ENCODE assay signal across 21 cellular contexts in the genomic region with DNA sequence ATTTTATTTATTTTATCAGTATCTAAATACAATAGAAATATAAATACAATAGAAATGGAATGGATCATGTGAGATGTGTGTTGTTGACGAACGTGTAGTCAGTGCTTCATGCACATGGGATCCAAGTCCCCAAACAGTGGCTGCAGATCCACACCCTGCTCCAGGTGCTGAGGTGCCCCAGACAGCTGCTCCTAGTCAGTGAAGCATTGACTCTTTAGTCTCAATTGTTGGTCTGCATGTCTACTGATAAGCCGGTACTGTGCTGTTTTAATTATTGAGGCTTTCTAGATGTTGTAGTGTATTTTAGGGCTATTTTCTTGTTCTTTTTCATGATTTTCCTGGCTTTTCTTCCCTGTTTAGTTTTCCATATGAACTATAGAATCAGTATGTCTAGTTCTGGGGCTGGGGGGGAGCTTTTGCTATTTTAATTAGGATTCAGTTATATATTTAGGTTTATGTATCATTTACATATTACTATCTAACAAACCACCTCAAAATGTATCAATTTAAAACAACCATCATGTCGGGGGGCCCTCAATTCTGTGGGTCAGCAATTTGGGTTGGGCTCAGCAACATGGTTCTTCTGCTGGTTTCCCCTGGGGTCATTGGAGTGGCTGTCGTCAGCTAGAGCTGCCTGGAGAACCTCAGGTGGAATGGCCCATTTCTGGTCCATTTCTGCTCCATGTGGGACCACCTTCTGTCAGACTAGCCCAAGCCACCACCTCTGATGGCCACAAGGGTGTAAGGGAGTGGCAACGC.
DNase-seq lines count a peak whose midpoint lies in the region; ATAC-seq, FAIRE-seq and TF ChIP-seq lines count a peak whose summit lies in the region.
"Had no signal": no experiment of that assay in that cellular context is flagged by ENCODE, and none has a peak within 500 bp of the region (broad histone marks: within the 10 kb centered on the region; RNA-seq: fewer than 3 reads in every experiment).

No MANE protein-coding gene starts in this region.

- no peak for TF ChIP-seq EP300 in K562 (IDR thresholded peaks at IDR 0.05; ENCODE audit: low read length)

- no peak overlapping the region for H3K4me3 ChIP-seq in BLaER1 treated with 17β-estradiol and CSF1 and Interleukin-3, amounts not matched to agents 10 nM and 100 nM
- H3K4me3 ChIP-seq in Loucy (ENCODE audit: low read length, poor library complexity, severe bottlenecking) (no peak overlapping the region), K562 (no peak overlapping the region)

- CTCF ChIA-PET in K562 (lab: Yijun Ruan, JAX; ENCODE audit: low intra/inter-chr PET ratio), result no interaction called here

- peaks cover 2% of the 10 kb centered on the region for H3K9me1 ChIP-seq in K562 (ENCODE audit: control insufficient read depth, insufficient read depth, low read length)

- FAIRE-seq in K562 (lab: Jason Lieb, UNC), result peak; percentile 91
- FAIRE-seq: A204.1, GM19239, H54 had no signal

- peaks cover 30 to 70% (median 58%) of the 10 kb centered on the region in 10 experiments for H3K4me1 ChIP-seq in BLaER1 treated with 17β-estradiol and CSF1 and Interleukin-3, amounts not matched to agents 10 nM and 100 nM
- H3K4me1 ChIP-seq in Loucy (ENCODE audit: insufficient read depth, low read length, poor library complexity, severe bottlenecking) (peaks cover 9% of the 10 kb centered on the region), K562 (replicated peaks in 1 of 2; ENCODE audit: control insufficient read depth in 2 of 2, insufficient read depth in 2 of 2, low read length in 2 of 2) (peaks cover 11 to 49% of the 10 kb centered on the region in 2 experiments; a peak in 4 of 5 replicates)

- H3K9me3 Mint-ChIP-seq in activated CD4-positive, alpha-beta T cell treated with anti-CD3 and anti-CD28 coated beads, Interleukin-2, amount 10 ng/mL, durations not matched to agents 24 days and 14 days, result peaks cover 8% of the 10 kb centered on the region

- intact Hi-C loops in activated CD4-positive, alpha-beta T cell treated with anti-CD3 and anti-CD28 coated beads, Interleukin-2, amount 10 ng/mL, durations not matched to agents 24 days and 14 days (cut with micrococcal nuclease), result no loop called here
- intact Hi-C loops in K562 (cut with micrococcal nuclease), result no loop called here

- no peak overlapping the region for H3K4me3 Mint-ChIP-seq in activated CD4-positive, alpha-beta T cell treated with anti-CD3 and anti-CD28 coated beads, Interleukin-2, amount 10 ng/mL, durations not matched to agents 24 days and 14 days
- H3K4me3 Mint-ChIP-seq: CD14-positive monocyte had no signal

- POLR2A ChIA-PET in K562 (lab: Yijun Ruan, JAX), result interaction anchor here (0.7 kb wide), 2 partner anchors 123 to 221 kb away, joined by 3 to 4 read pairs; no protein-coding TSS in a partner anchor

- no peak overlapping the region for H2AFZ ChIP-seq in Loucy (ENCODE audit: low read length)
- H2AFZ ChIP-seq in K562 (ENCODE audit: low read depth, low read length), result no peak overlapping the region

- no peaks in the 10 kb centered on the region for H3K9me2 ChIP-seq in Loucy (replicated peaks; ENCODE audit: low read depth, low read length)

- no peak for TF ChIP-seq CTCF in Loucy (conservative IDR thresholded peaks at IDR 0.05; ENCODE audit: low read length)
- no peak for TF ChIP-seq CTCF in K562 (IDR thresholded peaks at IDR 0.05 in 2 of 3, conservative IDR thresholded peaks at IDR 0.05 in 1 of 3; ENCODE audit: insufficient read depth in 2 of 3, low read depth in 1 of 3, low read length in 3 of 3)
- no peak for TF ChIP-seq CTCF in GM20000 (IDR thresholded peaks at IDR 0.05; ENCODE audit: extremely low read depth, missing control alignments)

- peaks cover 0 to 44% (median 19%) of the 10 kb centered on the region in 11 experiments; a peak in 15 of 22 replicates for H3K36me3 ChIP-seq in BLaER1 treated with 17β-estradiol and CSF1 and Interleukin-3, amounts not matched to agents 10 nM and 100 nM
- no peaks in the 10 kb centered on the region; the same call in 1 of the 2 replicates for H3K36me3 ChIP-seq in Loucy (ENCODE audit: insufficient read depth, low read length)
- H3K36me3 ChIP-seq in K562 (ENCODE audit: control insufficient read depth, insufficient read depth, low read length), result peaks cover 13% of the 10 kb centered on the region; the same call in 2 of the 3 replicates

- ATAC-seq in K562 (peak; percentile 79), SK-N-SH treated with all-trans-retinoic acid at 6 μM for 48 hours (no peak)

- no peaks in the 10 kb centered on the region for H3K27me3 Mint-ChIP-seq in activated CD4-positive, alpha-beta T cell treated with anti-CD3 and anti-CD28 coated beads, Interleukin-2, amount 10 ng/mL, durations not matched to agents 24 days and 14 days

- H3K4me2 ChIP-seq in BLaER1 treated with 17β-estradiol and CSF1 and Interleukin-3, amounts not matched to agents 10 nM and 100 nM, result peak overlapping the region in 10 of 11 experiments; percentile 51 to 86 (median 74); a peak in 20 of 22 replicates
- H3K4me2 ChIP-seq in Loucy (ENCODE audit: low read depth, low read length, poor library complexity, severe bottlenecking) (peak overlapping the region; percentile 24), K562 (ENCODE audit: insufficient read depth, low read length) (no peak overlapping the region)

- BruUV-seq in K562 (replicated peaks; lab: Mats Ljungman, UMichigan), result no TSS peak

- no peak for TF ChIP-seq POLR2A in K562 (conservative IDR thresholded peaks at IDR 0.05)

- in situ Hi-C loops in K562 (cut with MboI), result no loop called here

- H3K79me2 ChIP-seq in Loucy (ENCODE audit: insufficient read depth, low read length), result peaks cover 8% of the 10 kb centered on the region; the same call in 1 of the 2 replicates
- H3K79me2 ChIP-seq in K562 (ENCODE audit: control insufficient read depth, insufficient read depth, low read length), result peaks cover 19% of the 10 kb centered on the region

- peaks cover 16 to 27% (median 19%) of the 10 kb centered on the region in 11 experiments for H3K9me3 ChIP-seq in BLaER1 treated with 17β-estradiol and CSF1 and Interleukin-3, amounts not matched to agents 10 nM and 100 nM (replicated peaks in 1 of 11)
- H3K9me3 ChIP-seq in Loucy (ENCODE audit: insufficient read depth, low read depth, low read length) (no peaks in the 10 kb centered on the region), K562 (replicated peaks; ENCODE audit: control insufficient read depth, insufficient read depth, low read depth, low read length) (no peaks in the 10 kb centered on the region)

- H3K9ac ChIP-seq in BLaER1 treated with 17β-estradiol and CSF1 and Interleukin-3, amounts not matched to agents 10 nM and 100 nM, result no peak overlapping the region
- no peak overlapping the region for H3K9ac ChIP-seq in Loucy (ENCODE audit: low read depth, low read length, poor library complexity, severe bottlenecking)
- peak overlapping the region in 1 of 2 experiments; percentile 42; a peak in 1 of 4 replicates for H3K9ac ChIP-seq in K562 (ENCODE audit: insufficient read depth in 1 of 2, low read depth in 2 of 2, low read length in 2 of 2)

- peaks cover 78 to 98% (median 85%) of the 10 kb centered on the region in 11 experiments for H4K20me1 ChIP-seq in BLaER1 treated with 17β-estradiol and CSF1 and Interleukin-3, amounts not matched to agents 10 nM and 100 nM
- no peaks in the 10 kb centered on the region for H4K20me1 ChIP-seq in Loucy (ENCODE audit: insufficient read depth, low read length, poor library complexity, severe bottlenecking)
- H4K20me1 ChIP-seq in K562 (replicated peaks; ENCODE audit: control insufficient read depth, insufficient read depth, low read length), result peaks cover 35% of the 10 kb centered on the region

- no peak overlapping the region for H3K27ac ChIP-seq in BLaER1 treated with 17β-estradiol and CSF1 and Interleukin-3, amounts not matched to agents 10 nM and 100 nM
- H3K27ac ChIP-seq in K562 (ENCODE audit: extremely low read depth, low read depth, low read length), result no peak overlapping the region

- H3K4me1 Mint-ChIP-seq in activated CD4-positive, alpha-beta T cell treated with anti-CD3 and anti-CD28 coated beads, Interleukin-2, amount 10 ng/mL, durations not matched to agents 24 days and 14 days, result peaks cover 10% of the 10 kb centered on the region

- peak overlapping the region; percentile 77 for H3K27ac Mint-ChIP-seq in activated CD4-positive, alpha-beta T cell treated with anti-CD3 and anti-CD28 coated beads, Interleukin-2, amount 10 ng/mL, durations not matched to agents 24 days and 14 days

- peaks cover 49% of the 10 kb centered on the region for H3K36me3 Mint-ChIP-seq in activated CD4-positive, alpha-beta T cell treated with anti-CD3 and anti-CD28 coated beads, Interleukin-2, amount 10 ng/mL, durations not matched to agents 24 days and 14 days (ENCODE audit: low read depth)

- TF ChIP-seq RAD21 in K562 (CRISPR knock-in tag; conservative IDR thresholded peaks at IDR 0.05 in 1 of 2, IDR thresholded peaks at IDR 0.05 in 1 of 2), result no peak

- 48% methylated on average over 6 of the region's 6 CpGs for WGBS in K562 (ENCODE audit: insufficient coverage, low coverage, missing lambda C conversion rate)

- DNase-seq in activated CD4-positive, alpha-beta T cell treated with anti-CD3 and anti-CD28 coated beads, Interleukin-2, amount 10 ng/mL, durations not matched to agents 24 days and 14 days, result no peak
- DNase-seq in activated CD4-positive, alpha-beta T cell treated with anti-CD3 and anti-CD28 coated beads, Interleukin-2, amount 50 U/mL, for 4 hours, result no peak
- DNase-seq in K562 (ENCODE audit: extremely low read depth in 1 of 4, low spot score in 3 of 4), result peak; percentile 45 to 68 (median 56)
- DNase-seq in GM20000 (ENCODE audit: low spot score), result no peak
- DNase-seq in NK-92 treated with Interleukin-12 subunit alpha and Interleukin-12 subunit beta, amount 100 ng/mL, for 24 hours (lab: John Stamatoyannopoulos, UW), result no peak
- DNase-seq: DMS53, Karpas-422, NCI-H1105 treated with DMSO at 0.1 percent for 48 hours, NCI-H1694 treated with DMSO at 0.1 percent for 48 hours, NCI-H2107, NCI-H345, NCI-H526 treated with DMSO at 0.1 percent for 48 hours, RPMI8226, SIG-M5 had no signal

- peaks cover 13 to 30% (median 26%) of the 10 kb centered on the region in 11 experiments for H3K27me3 ChIP-seq in BLaER1 treated with 17β-estradiol and CSF1 and Interleukin-3, amounts not matched to agents 10 nM and 100 nM
- no peaks in the 10 kb centered on the region for H3K27me3 ChIP-seq in Loucy (ENCODE audit: insufficient read depth, low read length, poor library complexity, severe bottlenecking)
- H3K27me3 ChIP-seq in K562 (ENCODE audit: control insufficient read depth in 2 of 2, insufficient read depth in 2 of 2, low read length in 2 of 2), result no peaks in the 10 kb centered on the region

- no peaks in the 10 kb centered on the region for H3F3A ChIP-seq in Loucy (ENCODE audit: low read depth)

TF ChIP-seq in K562, 482 proteins besides CTCF, POLR2A, EP300 and RAD21 (continues in another document):
- TF ChIP-seq JUNB (CRISPR knock-in tag; conservative IDR thresholded peaks at IDR 0.05), result no peak
- TF ChIP-seq ZNF347 (CRISPR knock-in tag; IDR thresholded peaks at IDR 0.05; ENCODE audit: low read depth), result no peak
- no peak for TF ChIP-seq BCOR (IDR thresholded peaks at IDR 0.05)

TF ChIP-seq in SK-N-SH treated with all-trans-retinoic acid at 6 μM for 48 hours, 23 proteins besides CTCF, POLR2A, EP300 and RAD21:
- TF ChIP-seq TCF4 (CRISPR knock-in tag; IDR thresholded peaks at IDR 0.05; ENCODE audit: borderline replicate concordance) (no peak), CSDC2 (CRISPR knock-in tag; IDR thresholded peaks at IDR 0.05) (no peak), TOX (CRISPR knock-in tag; IDR thresholded peaks at IDR 0.05; ENCODE audit: borderline replicate concordance) (no peak)

Comparison
In these comparisons a context has a peak if more than half of its experiments do, and no peak if none do; other contexts are left out.
1. DNase-seq: peak in K562 (4 of 4); none in activated CD4-positive, alpha-beta T cell treated with anti-CD3 and anti-CD28 coated beads, Interleukin-2, amount 10 ng/mL, durations not matched to agents 24 days and 14 days (single experiment), activated CD4-positive, alpha-beta T cell treated with anti-CD3 and anti-CD28 coated beads, Interleukin-2, amount 50 U/mL, for 4 hours (0 of 2), GM20000 (single experiment) and NK-92 treated with Interleukin-12 subunit alpha and Interleukin-12 subunit beta, amount 100 ng/mL, for 24 hours (single experiment).